ENCODE assay signal across 30 cellular contexts in genomic region chr9:84403288-84403687, GRCh38.
"Had no signal": no experiment of that assay in that cellular context is flagged by ENCODE, and none has a peak within 500 bp of the region (broad histone marks: within the 10 kb centered on the region; RNA-seq: fewer than 3 reads in every experiment).

No MANE protein-coding gene starts in this region.

- H3K9me3 ChIP-seq: esophagus muscularis mucosa, gastrocnemius medialis had no signal

- ATAC-seq: activated CD4-positive, CD25-positive, alpha-beta regulatory T cell treated with anti-CD3 and anti-CD28 coated beads, Interleukin-2, amount 50 U/mL, for 24 hours; activated CD8-positive, alpha-beta T cell treated with anti-CD3 and anti-CD28 coated beads for 36 hours; activated T-cell treated with anti-CD3 and anti-CD28 coated beads, Interleukin-2, amount 50 U/mL, for 4 hours; activated T-helper 17 cell treated with anti-CD3 and anti-CD28 coated beads, Interleukin-2, amount 50 U/mL, for 72 hours; effector memory CD8-positive, alpha-beta T cell; foreskin keratinocyte; gastrocnemius medialis; T-helper 17 cell had no signal

- H3K4me1 ChIP-seq: esophagus muscularis mucosa, gastrocnemius medialis had no signal

- H3K27ac ChIP-seq: esophagus muscularis mucosa, foreskin keratinocyte, gastrocnemius medialis, WERI-Rb-1 had no signal

- H3K4me3 ChIP-seq: esophagus muscularis mucosa, gastrocnemius medialis had no signal

- DNase-seq: activated B cell treated with CpG ODN at 0.5 μM for 24 hours; activated CD4-positive, alpha-beta T cell treated with anti-CD3 and anti-CD28 coated beads for 48 hours; activated CD4-positive, alpha-beta T cell treated with anti-CD3 and anti-CD28 coated beads, Interleukin-2, amount 50 U/mL, for 1 hour; activated CD4-positive, alpha-beta T cell treated with anti-CD3 and anti-CD28 coated beads, Interleukin-2, amount 50 U/mL, for 48 hours; activated CD8-positive, alpha-beta memory T cell treated with anti-CD3 and anti-CD28 coated beads for 24 hours; activated CD8-positive, alpha-beta T cell treated with anti-CD3 and anti-CD28 coated beads for 36 hours; activated effector memory CD4-positive, alpha-beta T cell treated with Interleukin-2 at 50 U/mL for 16 hours; activated gamma-delta T cell treated with Interleukin-2 at 50 U/mL for 16 hours; activated naive CD4-positive, alpha-beta T cell treated with anti-CD3 and anti-CD28 coated beads, Interleukin-2, amount 50 U/mL, for 16 hours; activated naive CD4-positive, alpha-beta T cell treated with Interleukin-2 at 50 U/mL for 16 hours; activated T-cell treated with anti-CD3 and anti-CD28 coated beads, Interleukin-2, amount 50 U/mL, for 4 hours; amniotic stem cell; anterior cingulate cortex; caudate nucleus; cortex of kidney; dermis blood vessel endothelial cell; effector CD4-positive, alpha-beta T cell; effector memory CD8-positive, alpha-beta T cell; foreskin keratinocyte; gastrocnemius medialis; glutamatergic neuron; T-helper 1 cell; T-helper 17 cell; T1000; WERI-Rb-1 had no signal

- FAIRE-seq: astrocyte, colon had no signal

- H3K36me3 ChIP-seq: esophagus muscularis mucosa, gastrocnemius medialis, WERI-Rb-1 had no signal

- H3K27me3 ChIP-seq: esophagus muscularis mucosa, foreskin keratinocyte, gastrocnemius medialis had no signal
